ENCODE assay signal across 22 cellular contexts in the genomic region with DNA sequence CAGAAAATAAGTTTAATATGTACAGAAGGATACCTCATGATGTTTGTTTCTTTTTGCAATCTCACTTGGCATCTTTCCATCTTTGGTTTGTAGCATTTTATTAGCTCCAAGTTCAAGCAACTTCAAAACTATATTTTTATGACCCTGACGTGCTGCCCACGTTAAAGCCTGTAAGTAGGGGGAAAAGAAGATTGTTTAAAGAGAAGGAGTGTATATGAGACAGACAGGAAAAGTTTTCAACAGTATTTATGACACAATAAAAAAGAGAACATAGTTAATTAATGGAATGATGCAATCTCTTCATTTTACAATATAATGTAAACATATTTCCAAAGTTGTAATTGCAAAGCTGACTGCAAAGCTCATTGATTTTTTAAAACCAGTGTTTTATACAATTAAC. TPM values are rescaled to one million over a fixed set of nuclear protein-coding genes. Genes with fewer than 3 reads are reported as not detected.
"Had no signal": no experiment of that assay in that cellular context is flagged by ENCODE, and none has a peak within 500 bp of the region (broad histone marks: within the 10 kb centered on the region; RNA-seq: fewer than 3 reads in every experiment).

No MANE protein-coding gene starts in this region.

- H3K9me3 ChIP-seq: prostate gland had no signal

- ATAC-seq: activated naive CD8-positive, alpha-beta T cell treated with anti-CD3 and anti-CD28 coated beads, Interleukin-2, amount 50 U/mL, for 24 hours; activated T-helper 17 cell treated with anti-CD3 and anti-CD28 coated beads, Interleukin-2, amount 50 U/mL, for 72 hours; left lobe of liver; right cardiac atrium; stimulated activated naive CD8-positive, alpha-beta T cell treated with anti-CD3 and anti-CD28 coated beads, Interleukin-15, amount 100 ng/mL, for 72 hours had no signal

- DNase-seq: activated CD4-positive, alpha-beta T cell treated with anti-CD3 and anti-CD28 coated beads, Interleukin-2, amount 50 U/mL, for 1 hour; activated CD4-positive, CD25-positive, alpha-beta regulatory T cell; activated naive CD4-positive, alpha-beta T cell treated with anti-CD3 and anti-CD28 coated beads for 36 hours; activated naive CD8-positive, alpha-beta T cell treated with anti-CD3 and anti-CD28 coated beads, Interleukin-2, amount 50 U/mL, for 24 hours; erythroblast; right cardiac atrium; spleen; stimulated activated naive CD8-positive, alpha-beta T cell treated with anti-CD3 and anti-CD28 coated beads, Interleukin-15, amount 100 ng/mL, for 72 hours had no signal

- H3K36me3 ChIP-seq: prostate gland, spleen had no signal

- H3K4me1 ChIP-seq: prostate gland, spleen had no signal

- H3K27me3 ChIP-seq: spleen had no signal

- H3K4me3 ChIP-seq: prostate gland, spleen had no signal

- H3K27ac ChIP-seq: spleen had no signal

RNA-seq across cellular contexts. Expression of a gene that starts 42.6 kb away (rescaled TPM):
- total RNA-seq: activated CD8-positive, alpha-beta memory T cell treated with anti-CD3 and anti-CD28 coated beads for 36 hours; activated naive CD4-positive, alpha-beta T cell treated with anti-CD3 and anti-CD28 coated beads for 36 hours; activated T-helper 17 cell treated with anti-CD3 and anti-CD28 coated beads, Interleukin-2, amount 50 U/mL, for 72 hours; astrocyte; bronchial epithelial cell; cerebellum; dermis microvascular lymphatic vessel endothelial cell; left lobe of liver; lung microvascular endothelial cell; neural crest cell; osteoblast; right cardiac atrium; spleen; T-helper 2 cell treated with Interferon-gamma antibody and Interleukin-4, amounts not matched to agents 100 ng/mL and 5 ng/mL, for 36 hours; temporal lobe; ureter had no signal
